Comparison of ENCODE assay signal across 10 cellular contexts in genomic region chr6:52283111-52283510, GRCh38. TPM values are rescaled to one million over a fixed set of nuclear protein-coding genes. Genes with fewer than 3 reads are reported as not detected.
DNase-seq lines count a peak whose midpoint lies in the region; ATAC-seq and TF ChIP-seq lines count a peak whose summit lies in the region.
"Had no signal": no experiment of that assay in that cellular context is flagged by ENCODE, and none has a peak within 500 bp of the region (broad histone marks: within the 10 kb centered on the region; RNA-seq: fewer than 3 reads in every experiment).

No MANE protein-coding gene starts in this region.

- peaks cover 9% of the 10 kb centered on the region; the same call in 1 of the 2 replicates for H3K4me1 ChIP-seq in SJSA1 (replicated peaks)

- DNase-seq in natural killer cell: no peak
- no peak for DNase-seq in natural killer cell treated with Interleukin-12 subunit alpha and Interleukin-12 subunit beta and Interleukin-15 and Interleukin-18, amount 100 ng/mL, for 72 hours (ENCODE audit: low spot score)
- no peak for DNase-seq in SJSA1 (ENCODE audit: low read depth in 1 of 2, low spot score in 2 of 2)
- DNase-seq in fibroblast of villous mesenchyme (ENCODE audit: low read depth): no peak
- DNase-seq in epidermal melanocyte (ENCODE audit: insufficient read length, low spot score): no peak
- DNase-seq in NCI-H2196 treated with DMSO at 0.1 percent for 48 hours (lab: John Stamatoyannopoulos, UW; ENCODE audit: unreplicated experiment): no peak
- no peak for DNase-seq in UCSD-AML1 (lab: John Stamatoyannopoulos, UW; ENCODE audit: unreplicated experiment)
- DNase-seq: mucosa of descending colon, NCI-H1417 treated with DMSO at 0.1 percent for 48 hours had no signal

- peaks cover 60% of the 10 kb centered on the region for H3K36me3 ChIP-seq in SJSA1

- H3K4me1 Mint-ChIP-seq in natural killer cell: peaks cover 31 to 33% of the 10 kb centered on the region in 2 donors
- peaks cover 23 to 40% of the 10 kb centered on the region in 2 donors for H3K4me1 Mint-ChIP-seq in natural killer cell treated with Interleukin-12 subunit alpha and Interleukin-12 subunit beta and Interleukin-15 and Interleukin-18, amount 100 ng/mL, for 72 hours (ENCODE audit: low read depth in 2 of 2)

- H3K4me3 ChIP-seq in SJSA1 (peak overlapping the region; percentile 68), fibroblast of villous mesenchyme (ENCODE audit: low read depth, low read length) (peak overlapping the region; percentile 89)
- H3K4me3 ChIP-seq: mucosa of descending colon had no signal

- no peaks in the 10 kb centered on the region for H3K27me3 ChIP-seq in SJSA1 (replicated peaks)

- ATAC-seq in natural killer cell (no peak), HG03342 (IDR thresholded peaks at IDR 0.05; ENCODE audit: unreplicated experiment) (no peak)
- no peak for ATAC-seq in natural killer cell treated with Interleukin-12 subunit alpha and Interleukin-12 subunit beta and Interleukin-15 and Interleukin-18, amount 100 ng/mL, for 72 hours
- ATAC-seq: mucosa of descending colon had no signal

- no peak overlapping the region for H3K27ac ChIP-seq in SJSA1

- H3K9me3 Mint-ChIP-seq in natural killer cell: no peaks in the 10 kb centered on the region
- H3K9me3 Mint-ChIP-seq in natural killer cell treated with Interleukin-12 subunit alpha and Interleukin-12 subunit beta and Interleukin-15 and Interleukin-18, amount 100 ng/mL, for 72 hours: no peaks in the 10 kb centered on the region

- TF ChIP-seq CTCF in natural killer cell (IDR thresholded peaks at IDR 0.05): no peak
- no peak for TF ChIP-seq CTCF in fibroblast of villous mesenchyme (IDR thresholded peaks at IDR 0.05; ENCODE audit: insufficient read depth, low read depth, low read length)

- no peak overlapping the region for H3K27ac Mint-ChIP-seq in natural killer cell
- peak overlapping the region in 1 of 2 donors; percentile 10 for H3K27ac Mint-ChIP-seq in natural killer cell treated with Interleukin-12 subunit alpha and Interleukin-12 subunit beta and Interleukin-15 and Interleukin-18, amount 100 ng/mL, for 72 hours

- no peaks in the 10 kb centered on the region for H3K27me3 Mint-ChIP-seq in natural killer cell (ENCODE audit: low read depth in 2 of 2)
- no peaks in the 10 kb centered on the region for H3K27me3 Mint-ChIP-seq in natural killer cell treated with Interleukin-12 subunit alpha and Interleukin-12 subunit beta and Interleukin-15 and Interleukin-18, amount 100 ng/mL, for 72 hours

- H3K9me3 ChIP-seq in SJSA1 (replicated peaks): no peaks in the 10 kb centered on the region
- H3K9me3 ChIP-seq: mucosa of descending colon had no signal

- peak overlapping the region; percentile 4 for H3K4me3 Mint-ChIP-seq in natural killer cell
- H3K4me3 Mint-ChIP-seq in natural killer cell treated with Interleukin-12 subunit alpha and Interleukin-12 subunit beta and Interleukin-15 and Interleukin-18, amount 100 ng/mL, for 72 hours: no peak overlapping the region

- peaks cover 27% of the 10 kb centered on the region for H3K36me3 Mint-ChIP-seq in natural killer cell
- H3K36me3 Mint-ChIP-seq in natural killer cell treated with Interleukin-12 subunit alpha and Interleukin-12 subunit beta and Interleukin-15 and Interleukin-18, amount 100 ng/mL, for 72 hours: peaks cover 44% of the 10 kb centered on the region

- intact Hi-C loops in natural killer cell (cut with micrococcal nuclease): loop anchor here (10.0 kb wide), 1 partner anchor 1072 kb away; no protein-coding TSS in a partner anchor

RNA-seq across cellular contexts. Expression of gene MCM3, which starts 1.4 kb away (rescaled TPM):
- total RNA-seq in natural killer cell (10 to 100 TPM; 26.4 to 46.2 (median 31.5) TPM), fibroblast of villous mesenchyme (38.0 and 49.7 TPM in 2 replicates)
- total RNA-seq in natural killer cell treated with Interleukin-12 subunit alpha and Interleukin-12 subunit beta and Interleukin-15 and Interleukin-18, amount 100 ng/mL, for 72 hours: 100 to 1,000 TPM; 108 to 277 TPM
- 212 and 220 TPM in 2 replicates for total RNA-seq in SJSA1 (2014; rRNA removed; shearing (Covaris generic))

RNA-seq across cellular contexts. Expression of gene IL17F, which starts 38.8 kb away (rescaled TPM):
- not detected for total RNA-seq in natural killer cell
- total RNA-seq in natural killer cell treated with Interleukin-12 subunit alpha and Interleukin-12 subunit beta and Interleukin-15 and Interleukin-18, amount 100 ng/mL, for 72 hours: 100 to 1,000 TPM in 1 of 2 donors, 10 to 100 TPM in 1; 56.3 to 241 TPM
- not detected in 2 replicates for total RNA-seq in SJSA1 (2014; rRNA removed; shearing (Covaris generic))
- total RNA-seq in fibroblast of villous mesenchyme: under 0.01 TPM in 1 of 2 replicates, not detected in the other
- total RNA-seq: mucosa of descending colon had no signal

Comparison
In these comparisons a context has a peak if more than half of its experiments do, and no peak if none do; other contexts are left out.
1. RNA of gene IL17F, which starts 38.8 kb away (total RNA-seq): 56.3 to 241 TPM in natural killer cell treated with Interleukin-12 subunit alpha and Interleukin-12 subunit beta and Interleukin-15 and Interleukin-18, amount 100 ng/mL, for 72 hours; not detected in natural killer cell, not detected in SJSA1 and under 0.01 TPM in fibroblast of villous mesenchyme; every median in the first group is over 10 times any median in the second.